16 cellular contexts compared by ENCODE assay signal in genomic region chr1:94276900-94277581, GRCh38. TPM values are rescaled to one million over a fixed set of nuclear protein-coding genes. Genes with fewer than 3 reads are reported as not detected.
DNase-seq lines count a peak whose midpoint lies in the region; ATAC-seq and TF ChIP-seq lines count a peak whose summit lies in the region.
"Had no signal": no experiment of that assay in that cellular context is flagged by ENCODE, and none has a peak within 500 bp of the region (broad histone marks: within the 10 kb centered on the region; RNA-seq: fewer than 3 reads in every experiment).

No MANE protein-coding gene starts in this region.

- no peak overlapping the region for H3K4me3 Mint-ChIP-seq in endodermal cell
- H3K4me3 Mint-ChIP-seq in activated CD4-positive, alpha-beta memory T cell treated with anti-CD3 and anti-CD28 coated beads, Interleukin-2, amount 10 ng/mL, durations not matched to agents 7 days and 5 days, result no peak overlapping the region
- H3K4me3 Mint-ChIP-seq: activated CD8-positive, alpha-beta T cell treated with anti-CD3 and anti-CD28 coated beads for 36 hours; activated naive CD8-positive, alpha-beta T cell treated with anti-CD3 and anti-CD28 coated beads, Interleukin-2, amount 50 U/mL, for 24 hours had no signal

- H3K36me3 ChIP-seq in endodermal cell (ENCODE audit: control insufficient read depth, insufficient read depth, low read length) (no peaks in the 10 kb centered on the region), stomach smooth muscle (ENCODE audit: control insufficient read depth in 2 of 2, insufficient read depth in 2 of 2, low read length in 2 of 2) (no peaks in the 10 kb centered on the region), WERI-Rb-1 (no peaks in the 10 kb centered on the region)
- H3K36me3 ChIP-seq: ovary had no signal

- H3K4me1 ChIP-seq in endodermal cell (ENCODE audit: control insufficient read depth, insufficient read depth, low read length) (no peaks in the 10 kb centered on the region), stomach smooth muscle (ENCODE audit: control insufficient read depth, insufficient read depth, low read length) (peaks cover 12% of the 10 kb centered on the region)
- H3K4me1 ChIP-seq: Caco-2 had no signal

- peaks cover 6% of the 10 kb centered on the region for H3K4me1 Mint-ChIP-seq in endodermal cell
- H3K4me1 Mint-ChIP-seq in activated CD4-positive, alpha-beta memory T cell treated with anti-CD3 and anti-CD28 coated beads, Interleukin-2, amount 10 ng/mL, durations not matched to agents 7 days and 5 days, result no peaks in the 10 kb centered on the region
- H3K4me1 Mint-ChIP-seq: activated naive CD8-positive, alpha-beta T cell treated with anti-CD3 and anti-CD28 coated beads, Interleukin-2, amount 50 U/mL, for 24 hours had no signal

- H3K9ac ChIP-seq in endodermal cell (ENCODE audit: extremely low read depth, low read length, poor library complexity, severe bottlenecking), result no peak overlapping the region
- no peak overlapping the region for H3K9ac ChIP-seq in stomach smooth muscle (ENCODE audit: low read length in 2 of 2)

- CTCF ChIA-PET in activated CD4-positive, alpha-beta memory T cell treated with anti-CD3 and anti-CD28 coated beads, Interleukin-2, amount 10 ng/mL, durations not matched to agents 7 days and 5 days (lab: Charles Lee), result no interaction called here

- H3K9me3 ChIP-seq in endodermal cell (ENCODE audit: control insufficient read depth, low read length) (no peaks in the 10 kb centered on the region), stomach smooth muscle (ENCODE audit: control insufficient read depth in 2 of 2, low read length in 2 of 2) (no peaks in the 10 kb centered on the region), WERI-Rb-1 (ENCODE audit: severe bottlenecking) (no peaks in the 10 kb centered on the region)
- H3K9me3 ChIP-seq: Caco-2, ovary had no signal

- peaks cover 8% of the 10 kb centered on the region for H3K27me3 Mint-ChIP-seq in endodermal cell (ENCODE audit: insufficient read depth)
- peaks cover 15% of the 10 kb centered on the region for H3K27me3 Mint-ChIP-seq in activated CD4-positive, alpha-beta memory T cell treated with anti-CD3 and anti-CD28 coated beads, Interleukin-2, amount 10 ng/mL, durations not matched to agents 7 days and 5 days

- peak; percentile 43 for DNase-seq in GM03348 (ENCODE audit: low spot score)
- DNase-seq in endodermal cell, result no peak
- DNase-seq in left lobe of liver (ENCODE audit: low spot score), result no peak
- DNase-seq in NCI-H2081 (lab: John Stamatoyannopoulos, UW), result no peak
- DNase-seq in WERI-Rb-1, result no peak
- DNase-seq in activated CD4-positive, alpha-beta memory T cell treated with anti-CD3 and anti-CD28 coated beads, Interleukin-2, amount 10 ng/mL, durations not matched to agents 7 days and 5 days, result no peak
- DNase-seq: activated CD8-positive, alpha-beta T cell treated with anti-CD3 and anti-CD28 coated beads for 36 hours; activated naive CD8-positive, alpha-beta T cell treated with anti-CD3 and anti-CD28 coated beads, Interleukin-2, amount 50 U/mL, for 24 hours; Caco-2; H7; Karpas-422; small intestine; SW 1271 had no signal

- H3K27ac ChIP-seq in endodermal cell (ENCODE audit: low read depth, low read length) (peak overlapping the region; percentile 32), stomach smooth muscle (ENCODE audit: low read length) (peak overlapping the region; percentile 18), WERI-Rb-1 (no peak overlapping the region)

- TF ChIP-seq CTCF in endodermal cell (conservative IDR thresholded peaks at IDR 0.05), result no peak
- TF ChIP-seq CTCF in WERI-Rb-1 (IDR thresholded peaks at IDR 0.05; ENCODE audit: low read depth, low read length), result no peak

- H3K4me3 ChIP-seq in endodermal cell (ENCODE audit: low read length), result no peak overlapping the region
- H3K4me3 ChIP-seq in stomach smooth muscle (ENCODE audit: low read length in 2 of 2), result no peak overlapping the region
- H3K4me3 ChIP-seq in WERI-Rb-1 (ENCODE audit: low read depth, low read length), result no peak overlapping the region
- H3K4me3 ChIP-seq: ovary had no signal

- no peaks in the 10 kb centered on the region for H3K9me3 Mint-ChIP-seq in endodermal cell
- H3K9me3 Mint-ChIP-seq in activated CD4-positive, alpha-beta memory T cell treated with anti-CD3 and anti-CD28 coated beads, Interleukin-2, amount 10 ng/mL, durations not matched to agents 7 days and 5 days, result no peaks in the 10 kb centered on the region
- H3K9me3 Mint-ChIP-seq: activated CD8-positive, alpha-beta T cell treated with anti-CD3 and anti-CD28 coated beads for 36 hours; activated naive CD8-positive, alpha-beta T cell treated with anti-CD3 and anti-CD28 coated beads, Interleukin-2, amount 50 U/mL, for 24 hours had no signal

- H3K36me3 Mint-ChIP-seq in endodermal cell (ENCODE audit: low read depth), result no peaks in the 10 kb centered on the region
- no peaks in the 10 kb centered on the region for H3K36me3 Mint-ChIP-seq in activated CD4-positive, alpha-beta memory T cell treated with anti-CD3 and anti-CD28 coated beads, Interleukin-2, amount 10 ng/mL, durations not matched to agents 7 days and 5 days (ENCODE audit: low read depth)

- POLR2A ChIA-PET in activated CD4-positive, alpha-beta memory T cell treated with anti-CD3 and anti-CD28 coated beads, Interleukin-2, amount 10 ng/mL, durations not matched to agents 7 days and 5 days (lab: Charles Lee), result no interaction called here

- H3K27me3 ChIP-seq in endodermal cell (ENCODE audit: control insufficient read depth, insufficient read depth, low read length, poor library complexity, severe bottlenecking) (no peaks in the 10 kb centered on the region), stomach smooth muscle (ENCODE audit: control insufficient read depth in 1 of 2, insufficient read depth in 2 of 2, low read length in 2 of 2) (no peaks in the 10 kb centered on the region), WERI-Rb-1 (ENCODE audit: insufficient read depth, low read depth, severe bottlenecking) (no peaks in the 10 kb centered on the region)
- H3K27me3 ChIP-seq: ovary had no signal

- peak; percentile 37 for ATAC-seq in left lobe of liver
- no peak for ATAC-seq in GM18519 (IDR thresholded peaks at IDR 0.05; ENCODE audit: low FRiP score, unreplicated experiment)
- ATAC-seq: activated CD8-positive, alpha-beta T cell treated with anti-CD3 and anti-CD28 coated beads for 36 hours; activated naive CD8-positive, alpha-beta T cell treated with anti-CD3 and anti-CD28 coated beads, Interleukin-2, amount 50 U/mL, for 24 hours had no signal

- 90 to 92% methylated on average over 6 to 7 of the region's 7 CpGs for WGBS in endodermal cell (ENCODE audit: insufficient coverage in 1 of 2, insufficient read length in 1 of 2), 2 experiments

- no peak overlapping the region for H3K27ac Mint-ChIP-seq in endodermal cell
- no peak overlapping the region for H3K27ac Mint-ChIP-seq in activated CD4-positive, alpha-beta memory T cell treated with anti-CD3 and anti-CD28 coated beads, Interleukin-2, amount 10 ng/mL, durations not matched to agents 7 days and 5 days
- H3K27ac Mint-ChIP-seq: activated CD8-positive, alpha-beta T cell treated with anti-CD3 and anti-CD28 coated beads for 36 hours; activated naive CD8-positive, alpha-beta T cell treated with anti-CD3 and anti-CD28 coated beads, Interleukin-2, amount 50 U/mL, for 24 hours had no signal

RNA-seq across cellular contexts. Expression of gene ARHGAP29, which starts 39.7 kb away (rescaled TPM):
- total RNA-seq in endodermal cell (10 to 100 TPM; 31.5 to 38.9 TPM), left lobe of liver (20.3 TPM)
- polyA plus RNA-seq in endodermal cell (2013, experiment 1 of 2), result 9.4 TPM
- 11.8 TPM for polyA plus RNA-seq in endodermal cell (2013, experiment 2 of 2)
- under 1 TPM in 1 of 2 experiments, not detected in 1; 0.05 TPM for total RNA-seq in activated CD4-positive, alpha-beta memory T cell treated with anti-CD3 and anti-CD28 coated beads, Interleukin-2, amount 10 ng/mL, durations not matched to agents 7 days and 5 days
- total RNA-seq: activated CD8-positive, alpha-beta T cell treated with anti-CD3 and anti-CD28 coated beads for 36 hours had no signal

Comparison
In these comparisons a context has a peak if more than half of its experiments do, and no peak if none do; other contexts are left out.
1. RNA of gene ARHGAP29, which starts 39.7 kb away (total RNA-seq): 31.5 to 38.9 TPM in endodermal cell and 20.3 TPM in left lobe of liver (single experiment); 0.05 TPM in activated CD4-positive, alpha-beta memory T cell treated with anti-CD3 and anti-CD28 coated beads, Interleukin-2, amount 10 ng/mL, durations not matched to agents 7 days and 5 days; every median in the first group is over 10 times any median in the second.